Comparison of ENCODE assay signal across 1 cellular context in genomic region chr16:50154369-50154947, GRCh38.
A peak's percentile ranks its signal among the peaks of the same experiment; 100 is the strongest.
TF ChIP-seq lines count a peak whose summit lies in the region.

No MANE protein-coding gene starts in this region.

TF ChIP-seq in GM12878, 131 proteins besides CTCF, POLR2A, EP300 and RAD21 (continued from another document):
- TF ChIP-seq NKRF (conservative IDR thresholded peaks at IDR 0.05) (no peak), POU2F2 (IDR thresholded peaks at IDR 0.05; ENCODE audit: borderline replicate concordance, low read depth, low read length) (no peak), TARDBP (IDR thresholded peaks at IDR 0.05; ENCODE audit: borderline replicate concordance) (no peak), SIX5 (IDR thresholded peaks at IDR 0.05; ENCODE audit: low read depth, low read length, severe bottlenecking) (no peak), CBX5 (IDR thresholded peaks at IDR 0.05; ENCODE audit: low read depth) (no peak), NRF1 (conservative IDR thresholded peaks at IDR 0.05; ENCODE audit: low read depth, low read length) (no peak), YBX1 (IDR thresholded peaks at IDR 0.05) (no peak), CHD4 (IDR thresholded peaks at IDR 0.05) (no peak), TCF12 (IDR thresholded peaks at IDR 0.05; ENCODE audit: low read depth, low read length) (no peak), TCF7 (IDR thresholded peaks at IDR 0.05; ENCODE audit: borderline replicate concordance) (no peak), RELA (IDR thresholded peaks at IDR 0.05; ENCODE audit: borderline replicate concordance, partially characterized antibody) (no peak), YY1 (IDR thresholded peaks at IDR 0.05; ENCODE audit: low read depth, low read length) (0 out of 2 replicates have a peak, but pooled peaks have one; percentile 10), CEBPB (IDR thresholded peaks at IDR 0.05; ENCODE audit: borderline replicate concordance in 1 of 2, low read depth in 2 of 2, low read length in 2 of 2) (no peak), ASH2L (IDR thresholded peaks at IDR 0.05; ENCODE audit: borderline replicate concordance, low read depth) (no peak), IRF4 (IDR thresholded peaks at IDR 0.05; ENCODE audit: low read depth, low read length) (no peak)
